ENCODE assay signal across 11 cellular contexts in genomic region chr12:52049286-52049685, GRCh38. TPM values are rescaled to one million over a fixed set of nuclear protein-coding genes. Genes with fewer than 3 reads are reported as not detected.
DNase-seq lines count a peak whose midpoint lies in the region; ATAC-seq lines count a peak whose summit lies in the region.
"Had no signal": no experiment of that assay in that cellular context is flagged by ENCODE, and none has a peak within 500 bp of the region (broad histone marks: within the 10 kb centered on the region; RNA-seq: fewer than 3 reads in every experiment).

No MANE protein-coding gene starts in this region.

- peaks cover 36% of the 10 kb centered on the region for H3K4me1 Mint-ChIP-seq in activated naive CD4-positive, alpha-beta T cell treated with anti-CD3 and anti-CD28 coated beads, Interleukin-2, amount 50 U/mL, for 24 hours
- peaks cover 51% of the 10 kb centered on the region for H3K4me1 Mint-ChIP-seq in activated CD4-positive, alpha-beta memory T cell treated with anti-CD3 and anti-CD28 coated beads, Interleukin-2, amount 10 ng/mL, durations not matched to agents 7 days and 5 days
- peaks cover 30 to 33% of the 10 kb centered on the region in 2 donors for H3K4me1 Mint-ChIP-seq in immature natural killer cell
- H3K4me1 Mint-ChIP-seq in stimulated activated naive CD8-positive, alpha-beta T cell treated with anti-CD3 and anti-CD28 coated beads, Interleukin-15, amount 100 ng/mL, for 72 hours: peaks cover 82% of the 10 kb centered on the region

- CTCF ChIA-PET in activated CD4-positive, alpha-beta memory T cell treated with anti-CD3 and anti-CD28 coated beads, Interleukin-2, amount 10 ng/mL, durations not matched to agents 7 days and 5 days (lab: Charles Lee): interaction anchor here (1.1 to 2.6 kb wide), 2 partner anchors 24 to 33 kb away, joined by 4 to 23 read pairs; no protein-coding TSS in a partner anchor

- peak overlapping the region; percentile 60 for H3K27ac Mint-ChIP-seq in activated naive CD4-positive, alpha-beta T cell treated with anti-CD3 and anti-CD28 coated beads, Interleukin-2, amount 50 U/mL, for 24 hours
- peak overlapping the region; percentile 17 for H3K27ac Mint-ChIP-seq in activated CD4-positive, alpha-beta memory T cell treated with anti-CD3 and anti-CD28 coated beads, Interleukin-2, amount 10 ng/mL, durations not matched to agents 7 days and 5 days
- H3K27ac Mint-ChIP-seq in immature natural killer cell: peak overlapping the region; percentile 10 to 99 (median 94)
- peak overlapping the region in 1 of 2 donors; percentile 63 for H3K27ac Mint-ChIP-seq in stimulated activated naive CD8-positive, alpha-beta T cell treated with anti-CD3 and anti-CD28 coated beads, Interleukin-15, amount 100 ng/mL, for 72 hours

- peak overlapping the region; percentile 97 for H3K4me3 Mint-ChIP-seq in activated naive CD4-positive, alpha-beta T cell treated with anti-CD3 and anti-CD28 coated beads, Interleukin-2, amount 50 U/mL, for 24 hours
- H3K4me3 Mint-ChIP-seq in activated CD4-positive, alpha-beta memory T cell treated with anti-CD3 and anti-CD28 coated beads, Interleukin-2, amount 10 ng/mL, durations not matched to agents 7 days and 5 days: peak overlapping the region; percentile 85
- peak overlapping the region; percentile 84 to 95 (median 88) for H3K4me3 Mint-ChIP-seq in immature natural killer cell
- H3K4me3 Mint-ChIP-seq in stimulated activated naive CD8-positive, alpha-beta T cell treated with anti-CD3 and anti-CD28 coated beads, Interleukin-15, amount 100 ng/mL, for 72 hours: peak overlapping the region; percentile 91 to 92

- no peak for DNase-seq in activated naive CD4-positive, alpha-beta T cell treated with anti-CD3 and anti-CD28 coated beads, Interleukin-2, amount 50 U/mL, for 16 hours
- no peak for DNase-seq in activated CD4-positive, alpha-beta memory T cell treated with anti-CD3 and anti-CD28 coated beads, Interleukin-2, amount 10 ng/mL, durations not matched to agents 7 days and 5 days
- DNase-seq in immature natural killer cell (no peak), NCI-H2107 treated with DMSO at 0.1 percent for 48 hours (lab: John Stamatoyannopoulos, UW; ENCODE audit: unreplicated experiment) (no peak)
- no peak for DNase-seq in stimulated activated naive CD8-positive, alpha-beta T cell treated with anti-CD3 and anti-CD28 coated beads, Interleukin-15, amount 100 ng/mL, for 72 hours
- DNase-seq in stimulated activated CD4-positive, alpha-beta T cell treated with anti-CD3 and anti-CD28 coated beads, Interleukin-4, amount 100 ng/mL, for 4 hours: no peak
- DNase-seq in stimulated activated CD4-positive, alpha-beta T cell treated with anti-CD3 and anti-CD28 coated beads, Interleukin-1b, Interleukin-23, amount 100 ng/mL, for 48 hours: no peak
- DNase-seq: Kasumi-1 had no signal

- H3K36me3 Mint-ChIP-seq in activated naive CD4-positive, alpha-beta T cell treated with anti-CD3 and anti-CD28 coated beads, Interleukin-2, amount 50 U/mL, for 24 hours: no peaks in the 10 kb centered on the region
- H3K36me3 Mint-ChIP-seq in activated CD4-positive, alpha-beta memory T cell treated with anti-CD3 and anti-CD28 coated beads, Interleukin-2, amount 10 ng/mL, durations not matched to agents 7 days and 5 days (ENCODE audit: low read depth): no peaks in the 10 kb centered on the region
- H3K36me3 Mint-ChIP-seq in immature natural killer cell: no peaks in the 10 kb centered on the region

- H3K9me3 Mint-ChIP-seq in activated naive CD4-positive, alpha-beta T cell treated with anti-CD3 and anti-CD28 coated beads, Interleukin-2, amount 50 U/mL, for 24 hours: no peaks in the 10 kb centered on the region
- H3K9me3 Mint-ChIP-seq in activated CD4-positive, alpha-beta memory T cell treated with anti-CD3 and anti-CD28 coated beads, Interleukin-2, amount 10 ng/mL, durations not matched to agents 7 days and 5 days: no peaks in the 10 kb centered on the region
- H3K9me3 Mint-ChIP-seq in immature natural killer cell: no peaks in the 10 kb centered on the region
- H3K9me3 Mint-ChIP-seq in stimulated activated naive CD8-positive, alpha-beta T cell treated with anti-CD3 and anti-CD28 coated beads, Interleukin-15, amount 100 ng/mL, for 72 hours: no peaks in the 10 kb centered on the region

- no peak for ATAC-seq in stimulated activated naive CD8-positive, alpha-beta T cell treated with anti-CD3 and anti-CD28 coated beads, Interleukin-15, amount 100 ng/mL, for 72 hours

- POLR2A ChIA-PET in activated CD4-positive, alpha-beta memory T cell treated with anti-CD3 and anti-CD28 coated beads, Interleukin-2, amount 10 ng/mL, durations not matched to agents 7 days and 5 days (lab: Charles Lee): interaction anchor here (1.2 kb wide), 1 partner anchor 16 kb away, joined by 3 read pairs; no protein-coding TSS in a partner anchor

- no peaks in the 10 kb centered on the region for H3K27me3 Mint-ChIP-seq in activated naive CD4-positive, alpha-beta T cell treated with anti-CD3 and anti-CD28 coated beads, Interleukin-2, amount 50 U/mL, for 24 hours
- peaks cover 6% of the 10 kb centered on the region for H3K27me3 Mint-ChIP-seq in activated CD4-positive, alpha-beta memory T cell treated with anti-CD3 and anti-CD28 coated beads, Interleukin-2, amount 10 ng/mL, durations not matched to agents 7 days and 5 days
- H3K27me3 Mint-ChIP-seq in immature natural killer cell (ENCODE audit: low read depth in 3 of 3): peaks cover 6 to 24% (median 12%) of the 10 kb centered on the region in 3 donors
- H3K27me3 Mint-ChIP-seq in stimulated activated naive CD8-positive, alpha-beta T cell treated with anti-CD3 and anti-CD28 coated beads, Interleukin-15, amount 100 ng/mL, for 72 hours: no peaks in the 10 kb centered on the region

RNA-seq across cellular contexts. Expression of gene NR4A1, which starts 2.0 kb away (rescaled TPM):
- 10 to 100 TPM; 10.0 to 10.5 TPM for total RNA-seq in activated CD4-positive, alpha-beta memory T cell treated with anti-CD3 and anti-CD28 coated beads, Interleukin-2, amount 10 ng/mL, durations not matched to agents 7 days and 5 days
- 1 to 10 TPM in 2 of 3 donors, under 1 TPM in 1; 0.83 to 2.1 (median 1.3) TPM for polyA plus RNA-seq in immature natural killer cell

RNA-seq across cellular contexts. Expression of gene ATG101, which starts 20.5 kb away (rescaled TPM):
- 10 to 100 TPM; 30.5 to 30.8 TPM for total RNA-seq in activated CD4-positive, alpha-beta memory T cell treated with anti-CD3 and anti-CD28 coated beads, Interleukin-2, amount 10 ng/mL, durations not matched to agents 7 days and 5 days
- 10 to 100 TPM; 25.8 to 50.8 (median 32.2) TPM for polyA plus RNA-seq in immature natural killer cell

RNA-seq across cellular contexts. Expression of gene SMIM41, which starts 30.2 kb away (rescaled TPM):
- not detected for total RNA-seq in activated CD4-positive, alpha-beta memory T cell treated with anti-CD3 and anti-CD28 coated beads, Interleukin-2, amount 10 ng/mL, durations not matched to agents 7 days and 5 days
- not detected for polyA plus RNA-seq in immature natural killer cell
- total RNA-seq: G401, smooth muscle cell had no signal
- polyA plus RNA-seq: smooth muscle cell had no signal

RNA-seq across cellular contexts. Expression of gene TAMALIN, which starts 42.5 kb away (rescaled TPM):
- 1 to 10 TPM; 5.8 to 7.4 TPM for total RNA-seq in activated CD4-positive, alpha-beta memory T cell treated with anti-CD3 and anti-CD28 coated beads, Interleukin-2, amount 10 ng/mL, durations not matched to agents 7 days and 5 days
- 1 to 10 TPM; 1.1 to 3.1 (median 1.2) TPM for polyA plus RNA-seq in immature natural killer cell
